ENCODE assay signal across 22 cellular contexts in the genomic region with DNA sequence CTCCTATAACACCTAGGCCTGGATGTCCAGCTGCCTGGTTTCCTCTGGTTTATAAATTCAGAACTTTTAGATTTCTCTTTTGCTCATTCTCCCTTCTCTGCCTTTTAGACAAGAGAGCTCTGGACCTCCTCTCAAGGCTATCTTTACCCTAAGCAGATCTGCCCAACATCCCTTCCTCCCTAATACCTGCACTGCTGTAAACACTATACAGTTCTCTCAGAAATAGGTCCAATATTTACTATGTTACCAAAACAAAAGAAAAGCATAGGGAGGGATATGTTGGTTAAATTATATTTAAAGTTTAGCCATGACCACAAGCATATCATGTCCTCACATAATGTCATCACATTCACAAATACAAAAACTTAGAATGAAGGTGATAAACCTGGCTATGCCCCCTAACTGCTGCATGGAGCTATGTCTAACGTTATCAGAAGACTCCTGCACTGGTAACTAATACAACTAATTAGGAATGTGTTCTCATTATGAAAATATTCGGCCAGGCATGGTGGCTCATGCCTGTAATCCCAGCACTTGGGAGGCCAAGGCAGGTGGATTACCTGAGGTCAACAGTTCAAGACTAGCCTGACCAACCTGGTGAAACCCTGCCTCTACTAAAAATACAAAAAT.
"Had no signal": no experiment of that assay in that cellular context is flagged by ENCODE, and none has a peak within 500 bp of the region (broad histone marks: within the 10 kb centered on the region; RNA-seq: fewer than 3 reads in every experiment).

No MANE protein-coding gene starts in this region.

- H3K36me3 ChIP-seq: esophagus muscularis mucosa, gastroesophageal sphincter, heart left ventricle, left ventricle myocardium inferior, lower lobe of right lung had no signal

- H3K4me2 ChIP-seq: hepatocyte had no signal

- DNase-seq: dermis blood vessel endothelial cell; dorsolateral prefrontal cortex; effector CD4-positive, alpha-beta T cell; effector memory CD4-positive, alpha-beta T cell; foreskin keratinocyte; heart left ventricle; hypothalamus; immature natural killer cell; islet precursor cell; kidney; kidney glomerular epithelial cell; left colon; left ventricle myocardium inferior; lower lobe of right lung; mesenchymal stem cell; mucosa of descending colon had no signal

- H3K9me3 Mint-ChIP-seq: immature natural killer cell had no signal

- H3K4me3 ChIP-seq: coronary artery, dorsolateral prefrontal cortex, esophagus muscularis mucosa, gastroesophageal sphincter, heart left ventricle, hepatocyte, left ventricle myocardium inferior, lower lobe of right lung, mucosa of descending colon had no signal

- H3K27ac Mint-ChIP-seq: immature natural killer cell, mesothelial cell of epicardium had no signal

- H3K27me3 ChIP-seq: dorsolateral prefrontal cortex, esophagus muscularis mucosa, foreskin keratinocyte, gastroesophageal sphincter, heart left ventricle, hepatocyte had no signal

- H3K4me1 Mint-ChIP-seq: mesothelial cell of epicardium had no signal

- H3K4me3 Mint-ChIP-seq: immature natural killer cell, mesothelial cell of epicardium had no signal

- H3K9me3 ChIP-seq: esophagus muscularis mucosa, gastroesophageal sphincter, heart left ventricle, left ventricle myocardium inferior, lower lobe of right lung, mucosa of descending colon had no signal

- H3K27ac ChIP-seq: coronary artery, dorsolateral prefrontal cortex, esophagus muscularis mucosa, foreskin keratinocyte, gastroesophageal sphincter, hepatocyte, left ventricle myocardium inferior, lower lobe of right lung had no signal

- ATAC-seq: foreskin keratinocyte, gastroesophageal sphincter, left colon, left lobe of liver, lower lobe of right lung, mucosa of descending colon had no signal

- H3K36me3 Mint-ChIP-seq: immature natural killer cell had no signal

- H3K4me1 ChIP-seq: lower lobe of right lung had no signal

- H2AFZ ChIP-seq: hepatocyte had no signal
